In genomic region chr20:38108438-38109024, GRCh38 we compare ENCODE assay signal across 10 cellular contexts. TPM values are rescaled to one million over a fixed set of nuclear protein-coding genes. Genes with fewer than 3 reads are reported as not detected.
DNase-seq lines count a peak whose midpoint lies in the region; ATAC-seq and TF ChIP-seq lines count a peak whose summit lies in the region.
"Had no signal": no experiment of that assay in that cellular context is flagged by ENCODE, and none has a peak within 500 bp of the region (broad histone marks: within the 10 kb centered on the region; RNA-seq: fewer than 3 reads in every experiment).

No MANE protein-coding gene starts in this region.

- H4K8ac ChIP-seq in mesendoderm (ENCODE audit: low read depth, low read length) = no peak overlapping the region

- no peaks in the 10 kb centered on the region for H3K79me2 ChIP-seq in parathyroid adenoma
- no peaks in the 10 kb centered on the region for H3K79me2 ChIP-seq in mesendoderm (ENCODE audit: control insufficient read depth, insufficient read depth, low read length)

- no peak overlapping the region for H3K4me3 ChIP-seq in Peyer's patch
- H3K4me3 ChIP-seq in fibroblast of pulmonary artery (replicated peaks; ENCODE audit: low read depth, low read length) = no peak overlapping the region
- no peak overlapping the region for H3K4me3 ChIP-seq in parathyroid adenoma (ENCODE audit: low read depth, low read length)
- H3K4me3 ChIP-seq in mesendoderm (ENCODE audit: low read length) = no peak overlapping the region

- WGBS in mesendoderm (ENCODE audit: extremely low coverage, insufficient coverage, low lambda C conversion rate) = no CpG with 5 or more reads among the region's 4 CpGs

- no peak overlapping the region for H2BK5ac ChIP-seq in mesendoderm (ENCODE audit: low read length)

- no peak for TF ChIP-seq POLR2A in Peyer's patch (IDR thresholded peaks at IDR 0.05)

- TF ChIP-seq CTCF in Peyer's patch (IDR thresholded peaks at IDR 0.05) (no peak), fibroblast of pulmonary artery (IDR thresholded peaks at IDR 0.05; ENCODE audit: low read length, missing control alignments) (no peak), parathyroid adenoma (IDR thresholded peaks at IDR 0.05) (no peak)

- H3K4me1 ChIP-seq in Peyer's patch (peaks cover 0 to 33% (median 3%) of the 10 kb centered on the region in 4 donors), parathyroid adenoma (peaks cover 35% of the 10 kb centered on the region), mesendoderm (ENCODE audit: control insufficient read depth, low read depth, low read length) (no peaks in the 10 kb centered on the region)

- H2BK120ac ChIP-seq in mesendoderm (ENCODE audit: low read depth, low read length) = no peak overlapping the region

- H3K36me3 ChIP-seq in Peyer's patch = no peaks in the 10 kb centered on the region
- H3K36me3 ChIP-seq in parathyroid adenoma (ENCODE audit: control insufficient read depth, insufficient read depth, low read length) = no peaks in the 10 kb centered on the region
- H3K36me3 ChIP-seq in mesendoderm (ENCODE audit: control insufficient read depth, insufficient read depth, low read length) = no peaks in the 10 kb centered on the region

- no peaks in the 10 kb centered on the region for H3K79me1 ChIP-seq in mesendoderm (ENCODE audit: low read length)

- H2AFZ ChIP-seq in parathyroid adenoma = peak overlapping the region; percentile 39

- no peak overlapping the region for H3K18ac ChIP-seq in mesendoderm (ENCODE audit: low read length)

- H3K23ac ChIP-seq in mesendoderm (ENCODE audit: low read length) = no peak overlapping the region

- no peak overlapping the region for H3K56ac ChIP-seq in mesendoderm (ENCODE audit: low read length)

- peak overlapping the region; percentile 1 for H3K4me2 ChIP-seq in parathyroid adenoma (ENCODE audit: low read length)
- no peak overlapping the region for H3K4me2 ChIP-seq in mesendoderm (ENCODE audit: low read length)

- H3K9me3 ChIP-seq in Peyer's patch = no peaks in the 10 kb centered on the region
- H3K9me3 ChIP-seq in parathyroid adenoma (ENCODE audit: control insufficient read depth, low read length) = no peaks in the 10 kb centered on the region

- H2AK5ac ChIP-seq in mesendoderm (ENCODE audit: low read length) = no peak overlapping the region

- H2BK15ac ChIP-seq in mesendoderm (replicated peaks; ENCODE audit: low read depth) = no peak overlapping the region

- DNase-seq in A172 (ENCODE audit: low spot score) = peak; percentile 29
- DNase-seq in Peyer's patch = peak in 1 of 3 donors; percentile 44
- peak; percentile 74 for DNase-seq in fibroblast of pulmonary artery (ENCODE audit: low read depth)
- no peak for DNase-seq in AML-193 (lab: John Stamatoyannopoulos, UW)
- no peak for DNase-seq in mesendoderm
- DNase-seq: activated CD4-positive, alpha-beta T cell treated with anti-CD3 and anti-CD28 coated beads for 36 hours; NCI-H187 had no signal

- peak overlapping the region in 3 of 4 donors; percentile 46 to 86 (median 85) for H3K27ac ChIP-seq in Peyer's patch
- H3K27ac ChIP-seq in parathyroid adenoma = peak overlapping the region; percentile 83
- H3K27ac ChIP-seq in mesendoderm (ENCODE audit: low read depth, low read length) = no peak overlapping the region

- no peak overlapping the region for H3K4ac ChIP-seq in mesendoderm (ENCODE audit: low read depth, low read length)

- H3K9ac ChIP-seq in parathyroid adenoma (no peak overlapping the region), mesendoderm (ENCODE audit: low read length) (no peak overlapping the region)

- H4K5ac ChIP-seq in mesendoderm (ENCODE audit: low read length) = no peak overlapping the region

- H3K27me3 ChIP-seq in Peyer's patch (no peaks in the 10 kb centered on the region), parathyroid adenoma (ENCODE audit: control insufficient read depth, insufficient read depth, low read length) (no peaks in the 10 kb centered on the region), mesendoderm (ENCODE audit: insufficient read depth, low read length, poor library complexity) (no peaks in the 10 kb centered on the region)

- no peak for ATAC-seq in GM19395 (IDR thresholded peaks at IDR 0.05; ENCODE audit: unreplicated experiment)
- no peak for ATAC-seq in HG03520 (IDR thresholded peaks at IDR 0.05; ENCODE audit: unreplicated experiment)
- ATAC-seq: activated CD4-positive, alpha-beta T cell treated with anti-CD3 and anti-CD28 coated beads for 36 hours had no signal

RNA-seq across cellular contexts. Expression of gene TGM2, which starts 56.5 kb away (rescaled TPM):
- 13.9 and 27.0 TPM in 2 replicates for total RNA-seq in A172 (2014; rRNA removed; shearing (Covaris generic))
- total RNA-seq in Peyer's patch = 100 to 1,000 TPM in 3 of 4 donors, 10 to 100 TPM in 1; 31.4 to 216 (median 145) TPM
- polyA plus RNA-seq in mesendoderm (2013, experiment 1 of 2) = 0.56 TPM
- polyA plus RNA-seq in mesendoderm (2013, experiment 2 of 2) = 0.56 TPM

Comparison
In these comparisons a context has a peak if more than half of its experiments do, and no peak if none do; other contexts are left out.
1. DNase-seq: peak in A172 (single experiment) and fibroblast of pulmonary artery (single experiment); none in AML-193 (0 of 2) and mesendoderm (single experiment).